In genomic region chr3:15223684-15224575, GRCh38 we compare ENCODE assay signal across 20 cellular contexts. TPM values are rescaled to one million over a fixed set of nuclear protein-coding genes. Genes with fewer than 3 reads are reported as not detected.
DNase-seq lines count a peak whose midpoint lies in the region; ATAC-seq and TF ChIP-seq lines count a peak whose summit lies in the region.
"Had no signal": no experiment of that assay in that cellular context is flagged by ENCODE, and none has a peak within 500 bp of the region (broad histone marks: within the 10 kb centered on the region; RNA-seq: fewer than 3 reads in every experiment).

No MANE protein-coding gene starts in this region.

- peaks cover 37% of the 10 kb centered on the region for H3K36me3 Mint-ChIP-seq in activated CD4-positive, alpha-beta T cell treated with anti-CD3 and anti-CD28 coated beads, Interleukin-2, amount 10 ng/mL, durations not matched to agents 24 days and 14 days (ENCODE audit: low read depth)

- no peak overlapping the region for H2BK5ac ChIP-seq in IMR-90 (ENCODE audit: low read depth, low read length, poor library complexity, severe bottlenecking)

- no peak overlapping the region for H3K23ac ChIP-seq in IMR-90 (ENCODE audit: low read depth, low read length)

- no peaks in the 10 kb centered on the region for H3K4me1 Mint-ChIP-seq in activated CD4-positive, alpha-beta T cell treated with anti-CD3 and anti-CD28 coated beads, Interleukin-2, amount 10 ng/mL, durations not matched to agents 24 days and 14 days
- H3K4me1 Mint-ChIP-seq: activated B cell treated with CpG ODN at 0.5 μM for 24 hours had no signal

- H2AFZ ChIP-seq in IMR-90 (replicated peaks; ENCODE audit: low read length, poor library complexity), result no peak overlapping the region

- no peak overlapping the region for H3K18ac ChIP-seq in IMR-90 (ENCODE audit: low read depth, low read length)

- H4K20me1 ChIP-seq in IMR-90 (ENCODE audit: insufficient read depth, low read length), result no peaks in the 10 kb centered on the region; the same call in 1 of the 2 replicates

- H4K5ac ChIP-seq in IMR-90 (ENCODE audit: low read depth, low read length), result no peak overlapping the region

- H3K4me3 Mint-ChIP-seq in activated CD4-positive, alpha-beta T cell treated with anti-CD3 and anti-CD28 coated beads, Interleukin-2, amount 10 ng/mL, durations not matched to agents 24 days and 14 days, result no peak overlapping the region
- H3K4me3 Mint-ChIP-seq: activated B cell treated with CpG ODN at 0.5 μM for 24 hours; activated CD4-positive, alpha-beta memory T cell treated with anti-CD3 and anti-CD28 coated beads, Interleukin-2, amount 10 ng/mL, durations not matched to agents 7 days and 5 days; activated naive CD4-positive, alpha-beta T cell treated with anti-CD3 and anti-CD28 coated beads for 36 hours; CD4-positive, alpha-beta memory T cell had no signal

- in situ Hi-C loops in IMR-90 (cut with MboI; ENCODE audit: low sequenced_read_pairs), result loop anchor here (25.0 kb wide), 1 partner anchor 287 kb away; the partner anchor contains the start of gene NR2C2

- no peak overlapping the region for H2AK5ac ChIP-seq in IMR-90 (ENCODE audit: low read depth, low read length)

- TF ChIP-seq CTCF in IMR-90 (conservative IDR thresholded peaks at IDR 0.05; ENCODE audit: low read depth, low read length) (no peak), testis (IDR thresholded peaks at IDR 0.05) (no peak)

- no peak for TF ChIP-seq POLR2A in IMR-90 (IDR thresholded peaks at IDR 0.05; ENCODE audit: low read depth, low read length)
- TF ChIP-seq POLR2A in testis (IDR thresholded peaks at IDR 0.05), result no peak

- BruUV-seq in IMR-90 (replicated peaks; lab: Mats Ljungman, UMichigan), result no TSS peak

- H2BK15ac ChIP-seq in IMR-90 (ENCODE audit: low read depth, low read length), result no peak overlapping the region

- no peak overlapping the region for H3K27ac ChIP-seq in IMR-90 (ENCODE audit: insufficient read depth, low read length)
- no peak overlapping the region for H3K27ac ChIP-seq in testis
- H3K27ac ChIP-seq: ascending aorta, lower lobe of right lung, SJSA1 had no signal

- H3K4me3 ChIP-seq in IMR-90 (ENCODE audit: insufficient read depth, low read depth, low read length) (no peak overlapping the region), testis (no peak overlapping the region)
- H3K4me3 ChIP-seq: ascending aorta, lower lobe of right lung, SJSA1 had no signal

- H3K36me3 ChIP-seq in IMR-90 (ENCODE audit: control insufficient read depth, insufficient read depth, low read length) (peaks cover 29% of the 10 kb centered on the region), testis (ENCODE audit: low read depth, missing control alignments) (no peaks in the 10 kb centered on the region)

- no peak overlapping the region for H2AK9ac ChIP-seq in IMR-90 (replicated peaks; ENCODE audit: low read depth, low read length, poor library complexity)

- H4K8ac ChIP-seq in IMR-90 (ENCODE audit: low read depth in 2 of 2, low read length in 2 of 2), result no peak overlapping the region

- H4K91ac ChIP-seq in IMR-90 (ENCODE audit: insufficient read depth, low read depth, low read length), result no peak overlapping the region

- no peak overlapping the region for H2BK20ac ChIP-seq in IMR-90 (ENCODE audit: low read depth, low read length)

- H3K9me1 ChIP-seq in IMR-90 (ENCODE audit: insufficient read depth, low read length), result no peaks in the 10 kb centered on the region

- CTCF ChIA-PET in IMR-90 (lab: Yijun Ruan, JAX), result interaction anchor here (0.8 to 1.7 kb wide), 2 partner anchors 14 to 21 kb away, joined by 4 to 6 read pairs; no protein-coding TSS in a partner anchor

- no peak for TF ChIP-seq RAD21 in IMR-90 (IDR thresholded peaks at IDR 0.05; ENCODE audit: low read length)

- H3K14ac ChIP-seq in IMR-90 (replicated peaks; ENCODE audit: low read depth, low read length), result no peak overlapping the region

- H3K79me1 ChIP-seq in IMR-90 (ENCODE audit: low read depth in 1 of 2, low read length in 2 of 2), result peaks cover 3 to 13% of the 10 kb centered on the region in 2 experiments; a peak in 3 of 4 replicates

- H3K27ac Mint-ChIP-seq in activated CD4-positive, alpha-beta T cell treated with anti-CD3 and anti-CD28 coated beads, Interleukin-2, amount 10 ng/mL, durations not matched to agents 24 days and 14 days, result no peak overlapping the region
- H3K27ac Mint-ChIP-seq: activated B cell treated with CpG ODN at 0.5 μM for 24 hours; activated CD4-positive, alpha-beta memory T cell treated with anti-CD3 and anti-CD28 coated beads, Interleukin-2, amount 10 ng/mL, durations not matched to agents 7 days and 5 days; activated naive CD4-positive, alpha-beta T cell treated with anti-CD3 and anti-CD28 coated beads for 36 hours had no signal

- peak; percentile 81 for ATAC-seq in IMR-90 (ENCODE audit: low read depth)
- ATAC-seq in esophagus mucosa, result no peak
- ATAC-seq: sciatic nerve had no signal

- no peak overlapping the region for H3K4ac ChIP-seq in IMR-90 (ENCODE audit: low read depth, low read length)

- no peak overlapping the region for H2BK120ac ChIP-seq in IMR-90 (ENCODE audit: low read depth, low read length)

- H3K56ac ChIP-seq in IMR-90 (ENCODE audit: extremely low read depth, insufficient read depth, low read length), result no peak overlapping the region

- H3K4me1 ChIP-seq in IMR-90 (ENCODE audit: control insufficient read depth, insufficient read depth, low read length), result no peaks in the 10 kb centered on the region
- no peaks in the 10 kb centered on the region for H3K4me1 ChIP-seq in testis
- H3K4me1 ChIP-seq: ascending aorta had no signal

- no peaks in the 10 kb centered on the region for H3K9me3 ChIP-seq in IMR-90 (ENCODE audit: control insufficient read depth, insufficient read depth, low read length)
- H3K9me3 ChIP-seq in testis, result no peaks in the 10 kb centered on the region
- H3K9me3 ChIP-seq: ascending aorta, lower lobe of right lung, SJSA1 had no signal

- H3K4me2 ChIP-seq in IMR-90 (ENCODE audit: low read depth, low read length), result no peak overlapping the region

- peak; percentile 71 for DNase-seq in DMS53 (lab: John Stamatoyannopoulos, UW)
- DNase-seq in IMR-90, result peak; percentile 64
- DNase-seq in astrocyte of the hippocampus (ENCODE audit: low read depth, low spot score), result peak; percentile 26
- DNase-seq in kidney tubule cell (ENCODE audit: low spot score), result peak; percentile 4
- no peak for DNase-seq in stimulated activated CD4-positive, alpha-beta T cell treated with anti-CD3 and anti-CD28 coated beads, Interleukin-4, amount 100 ng/mL, for 24 hours
- no peak for DNase-seq in testis
- no peak for DNase-seq in activated CD4-positive, alpha-beta T cell treated with anti-CD3 and anti-CD28 coated beads, Interleukin-2, amount 10 ng/mL, durations not matched to agents 24 days and 14 days
- DNase-seq: activated B cell treated with CpG ODN at 0.5 μM for 24 hours; activated CD4-positive, alpha-beta memory T cell treated with anti-CD3 and anti-CD28 coated beads, Interleukin-2, amount 10 ng/mL, durations not matched to agents 7 days and 5 days; activated naive CD4-positive, alpha-beta T cell treated with anti-CD3 and anti-CD28 coated beads for 36 hours; CD4-positive, alpha-beta memory T cell; DND-41; lower lobe of right lung; NCI-H226; stimulated activated naive CD4-positive, alpha-beta T cell; trophoblast cell had no signal

- intact Hi-C loops in IMR-90 (cut with micrococcal nuclease), result loop anchor here (2.0 to 5.0 kb wide), 3 partner anchors 15 to 203 kb away; partner anchors contain the start of genes CAPN7, EAF1 and METTL6
- intact Hi-C loops in testis (cut with DNase I; ENCODE audit: low total_unique reads), result no loop called here
- intact Hi-C loops in activated CD4-positive, alpha-beta T cell treated with anti-CD3 and anti-CD28 coated beads, Interleukin-2, amount 10 ng/mL, durations not matched to agents 24 days and 14 days (cut with micrococcal nuclease), result no loop called here

- no peak overlapping the region for H3K9ac ChIP-seq in IMR-90 (ENCODE audit: low read depth, low read length)

- no peaks in the 10 kb centered on the region for H3K27me3 Mint-ChIP-seq in activated CD4-positive, alpha-beta T cell treated with anti-CD3 and anti-CD28 coated beads, Interleukin-2, amount 10 ng/mL, durations not matched to agents 24 days and 14 days
- H3K27me3 Mint-ChIP-seq: activated B cell treated with CpG ODN at 0.5 μM for 24 hours; activated CD4-positive, alpha-beta memory T cell treated with anti-CD3 and anti-CD28 coated beads, Interleukin-2, amount 10 ng/mL, durations not matched to agents 7 days and 5 days; CD4-positive, alpha-beta memory T cell had no signal

- H3K9me3 Mint-ChIP-seq in activated CD4-positive, alpha-beta T cell treated with anti-CD3 and anti-CD28 coated beads, Interleukin-2, amount 10 ng/mL, durations not matched to agents 24 days and 14 days, result no peaks in the 10 kb centered on the region
- H3K9me3 Mint-ChIP-seq: activated B cell treated with CpG ODN at 0.5 μM for 24 hours; activated CD4-positive, alpha-beta memory T cell treated with anti-CD3 and anti-CD28 coated beads, Interleukin-2, amount 10 ng/mL, durations not matched to agents 7 days and 5 days; activated naive CD4-positive, alpha-beta T cell treated with anti-CD3 and anti-CD28 coated beads for 36 hours; CD4-positive, alpha-beta memory T cell had no signal

- POLR2A ChIA-PET in IMR-90 (lab: Charles Lee; ENCODE audit: unreplicated experiment), result no interaction called here

- H3K27me3 ChIP-seq in IMR-90 (ENCODE audit: control insufficient read depth, insufficient read depth, low read length) (no peaks in the 10 kb centered on the region), testis (no peaks in the 10 kb centered on the region)
- H3K27me3 ChIP-seq: ascending aorta, SJSA1 had no signal

- dilution Hi-C loops in IMR-90 (cut with HindIII; ENCODE audit: low sequenced_read_pairs, unreplicated experiment), result no loop called here

- WGBS in IMR-90 (ENCODE audit: extremely low coverage in 2 of 2, insufficient read length in 1 of 2), 2 experiments, result no CpG with 5 or more reads among the region's 7 CpGs
- 91 to 92% methylated on average over 7 of the region's 7 CpGs for WGBS in testis, 2 donors

TF ChIP-seq in IMR-90, 13 proteins besides CTCF, POLR2A, EP300 and RAD21 (continues in another document):
- no peak for TF ChIP-seq BHLHE40 (IDR thresholded peaks at IDR 0.05; ENCODE audit: low read depth, low read length)
- TF ChIP-seq CHD1 (IDR thresholded peaks at IDR 0.05; ENCODE audit: low read depth, low read length), result no peak
- TF ChIP-seq RCOR1 (IDR thresholded peaks at IDR 0.05; ENCODE audit: insufficient replicate concordance, low read length), result no peak
- TF ChIP-seq FOS (IDR thresholded peaks at IDR 0.05; ENCODE audit: low read depth, low read length), result no peak

RNA-seq across cellular contexts. Expression of gene CAPN7, which starts 17.9 kb away (rescaled TPM):
- total RNA-seq in IMR-90 (2012; rRNA removed) (21.3 and 28.1 TPM in 2 replicates), esophagus mucosa (21.5 TPM), testis (10 to 100 TPM; 79.3 to 94.7 TPM)
- polyA plus RNA-seq in IMR-90 (2012; rRNA removed) (13.2 and 14.5 TPM in 2 replicates), testis (ENCODE audit: insufficient read depth, low read depth, low replicate concordance) (31.0 TPM)
- 2.4 and 3.4 TPM in 2 replicates for polyA plus RNA-seq in IMR-90 (2012; cell fraction: cytosol; rRNA removed)
- polyA plus RNA-seq in IMR-90 (2012; cell fraction: nucleus; rRNA removed; ENCODE audit: low replicate concordance), result 11.3 and 25.3 TPM in 2 replicates
- 25.4 and 29.9 TPM in 2 replicates for total RNA-seq in activated CD4-positive, alpha-beta T cell treated with anti-CD3 and anti-CD28 coated beads, Interleukin-2, amount 10 ng/mL, durations not matched to agents 24 days and 14 days

Comparison
In these comparisons a context has a peak if more than half of its experiments do, and no peak if none do; other contexts are left out.
1. DNase-seq: peak in DMS53 (single experiment), IMR-90 (single experiment), astrocyte of the hippocampus (single experiment) and kidney tubule cell (single experiment); none in stimulated activated CD4-positive, alpha-beta T cell treated with anti-CD3 and anti-CD28 coated beads, Interleukin-4, amount 100 ng/mL, for 24 hours (single experiment), testis (single experiment) and activated CD4-positive, alpha-beta T cell treated with anti-CD3 and anti-CD28 coated beads, Interleukin-2, amount 10 ng/mL, durations not matched to agents 24 days and 14 days (single experiment).